Comparison of ENCODE assay signal across 15 cellular contexts in genomic region chr16:14050297-14051027, GRCh38. TPM values are rescaled to one million over a fixed set of nuclear protein-coding genes. Genes with fewer than 3 reads are reported as not detected.
DNase-seq lines count a peak whose midpoint lies in the region; ATAC-seq and TF ChIP-seq lines count a peak whose summit lies in the region.
"Had no signal": no experiment of that assay in that cellular context is flagged by ENCODE, and none has a peak within 500 bp of the region (broad histone marks: within the 10 kb centered on the region; RNA-seq: fewer than 3 reads in every experiment).

No MANE protein-coding gene starts in this region.

- peak; percentile 82 for ATAC-seq in left lung
- ATAC-seq: activated CD4-positive, CD25-positive, alpha-beta regulatory T cell treated with anti-CD3 and anti-CD28 coated beads, Interleukin-2, amount 50 U/mL, for 24 hours had no signal

- H3K4me3 Mint-ChIP-seq in endothelial cell (ENCODE audit: unreplicated experiment) (no peak overlapping the region), type B pancreatic cell (no peak overlapping the region)
- H3K4me3 Mint-ChIP-seq: IgD-negative memory B cell had no signal

- H3K27me3 ChIP-seq in HUES6 (ENCODE audit: control insufficient read depth, insufficient read depth, low read length), result no peaks in the 10 kb centered on the region
- H3K27me3 ChIP-seq in left lung, result no peaks in the 10 kb centered on the region
- H3K27me3 ChIP-seq in ovary, result no peaks in the 10 kb centered on the region
- H3K27me3 ChIP-seq: tibial artery had no signal

- H3K9ac ChIP-seq in HUES6 (ENCODE audit: low read length), result peak overlapping the region; percentile 57

- H3K9me3 Mint-ChIP-seq in endothelial cell (ENCODE audit: unreplicated experiment), result no peaks in the 10 kb centered on the region
- peaks cover 1% of the 10 kb centered on the region for H3K9me3 Mint-ChIP-seq in type B pancreatic cell
- H3K9me3 Mint-ChIP-seq: IgD-negative memory B cell had no signal

- no peak for TF ChIP-seq CTCF in endothelial cell (IDR thresholded peaks at IDR 0.05; ENCODE audit: unreplicated experiment)
- no peak for TF ChIP-seq CTCF in left lung (IDR thresholded peaks at IDR 0.05)
- TF ChIP-seq CTCF in ovary (IDR thresholded peaks at IDR 0.05), result no peak
- no peak for TF ChIP-seq CTCF in type B pancreatic cell (conservative IDR thresholded peaks at IDR 0.05)

- DNase-seq in 8988T, result peak; percentile 22
- DNase-seq in endothelial cell (ENCODE audit: low spot score), result peak; percentile 30
- DNase-seq in left lung, result no peak
- no peak for DNase-seq in ovary
- DNase-seq in T1000 (lab: John Stamatoyannopoulos, UW), result no peak
- DNase-seq in type B pancreatic cell (ENCODE audit: extremely low spot score, unreplicated experiment), result no peak
- no peak for DNase-seq in DMS79 treated with DMSO at 0.1 percent for 48 hours (lab: John Stamatoyannopoulos, UW)
- DNase-seq: activated T-cell treated with anti-CD3 and anti-CD28 coated beads for 4 hours, amygdala, NCI-H146, tibial artery had no signal

- H3K9me3 ChIP-seq in HUES6 (ENCODE audit: control insufficient read depth, insufficient read depth, low read depth, low read length), result no peaks in the 10 kb centered on the region
- no peaks in the 10 kb centered on the region for H3K9me3 ChIP-seq in left lung
- no peaks in the 10 kb centered on the region for H3K9me3 ChIP-seq in ovary
- H3K9me3 ChIP-seq: tibial artery had no signal

- H3K27ac ChIP-seq in HUES6 (ENCODE audit: low read depth, low read length) (peak overlapping the region; percentile 22; the same call in 1 of the 2 replicates), left lung (peak overlapping the region in 1 of 2 donors; percentile 26), ovary (peak overlapping the region in 1 of 2 donors; percentile 10)
- H3K27ac ChIP-seq: SK-N-MC had no signal

- intact Hi-C loops in left lung (cut with DNase I), result no loop called here
- intact Hi-C loops in ovary (cut with DNase I), result no loop called here

- 31 to 48% (median 40%) methylated on average over 10 of the region's 10 CpGs for WGBS in ovary, 3 donors

- H3K4me1 Mint-ChIP-seq in endothelial cell (ENCODE audit: unreplicated experiment) (no peaks in the 10 kb centered on the region), type B pancreatic cell (ENCODE audit: unreplicated experiment) (peaks cover 8% of the 10 kb centered on the region)

- TF ChIP-seq POLR2A in ovary (IDR thresholded peaks at IDR 0.05), result no peak

- no peak overlapping the region for H3K27ac Mint-ChIP-seq in endothelial cell (ENCODE audit: unreplicated experiment)
- H3K27ac Mint-ChIP-seq in type B pancreatic cell, result no peak overlapping the region
- H3K27ac Mint-ChIP-seq: IgD-negative memory B cell had no signal

- H3K27me3 Mint-ChIP-seq in endothelial cell (ENCODE audit: unreplicated experiment) (no peaks in the 10 kb centered on the region), type B pancreatic cell (peaks cover 2% of the 10 kb centered on the region)

- H3K36me3 ChIP-seq in HUES6 (ENCODE audit: control insufficient read depth, insufficient read depth, low read length), result no peaks in the 10 kb centered on the region
- no peaks in the 10 kb centered on the region for H3K36me3 ChIP-seq in left lung
- no peaks in the 10 kb centered on the region for H3K36me3 ChIP-seq in ovary
- H3K36me3 ChIP-seq: tibial artery had no signal

- peaks cover 18% of the 10 kb centered on the region for H3K4me1 ChIP-seq in HUES6 (ENCODE audit: control insufficient read depth, insufficient read depth, low read length)
- H3K4me1 ChIP-seq in left lung, result no peaks in the 10 kb centered on the region
- H3K4me1 ChIP-seq in ovary (ENCODE audit: insufficient read depth), result peaks cover 5% of the 10 kb centered on the region

- H3K4me3 ChIP-seq in HUES6 (ENCODE audit: low read depth, low read length) (peak overlapping the region; percentile 30; the same call in 1 of the 2 replicates), left lung (no peak overlapping the region), ovary (no peak overlapping the region)
- H3K4me3 ChIP-seq: SK-N-MC, tibial artery had no signal

- no peak for TF ChIP-seq EP300 in ovary (IDR thresholded peaks at IDR 0.05)

- no peaks in the 10 kb centered on the region for H3K36me3 Mint-ChIP-seq in endothelial cell (ENCODE audit: low read depth, unreplicated experiment)
- H3K36me3 Mint-ChIP-seq in type B pancreatic cell, result no peaks in the 10 kb centered on the region
- H3K36me3 Mint-ChIP-seq: IgD-negative memory B cell had no signal

RNA-seq across cellular contexts. Expression of gene MRTFB, which starts 20.7 kb away (rescaled TPM):
- 51.3 TPM for total RNA-seq in endothelial cell (ENCODE audit: unreplicated experiment)
- total RNA-seq in left lung, result 10 to 100 TPM; 46.2 to 48.9 TPM
- total RNA-seq in ovary, result 10 to 100 TPM; 16.3 to 45.6 (median 37.0) TPM
- polyA plus RNA-seq in ovary, result 10 to 100 TPM in 1 of 2 donors, 1 to 10 TPM in 1; 7.2 to 18.5 TPM
- total RNA-seq in type B pancreatic cell (ENCODE audit: low replicate concordance), result 43.2 and 61.0 TPM in 2 replicates

Comparison
In these comparisons a context has a peak if more than half of its experiments do, and no peak if none do; other contexts are left out.
1. DNase-seq: peak in 8988T (single experiment) and endothelial cell (single experiment); none in left lung (0 of 2), ovary (0 of 5), T1000 (single experiment), type B pancreatic cell (single experiment) and DMS79 treated with DMSO at 0.1 percent for 48 hours (single experiment).